In the genomic region with DNA sequence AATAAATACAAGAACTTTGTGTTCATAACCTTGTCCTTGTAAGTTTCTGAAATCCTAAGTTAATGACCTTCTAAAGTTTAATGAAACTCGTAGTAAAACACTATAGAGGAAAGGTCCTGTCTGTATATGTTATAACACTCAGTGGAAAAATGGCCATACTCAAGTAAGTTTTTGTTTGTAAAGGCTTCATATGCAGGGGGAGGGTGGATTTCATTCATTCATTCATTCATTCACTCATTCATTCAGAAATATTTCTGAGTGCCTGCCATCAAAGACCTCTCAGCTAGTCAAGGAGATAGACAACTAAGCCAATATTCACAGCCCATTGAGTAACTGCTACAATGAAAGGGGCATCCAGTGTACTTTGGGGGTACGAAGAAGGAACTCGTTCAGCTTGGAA, we compare ENCODE assay signal across 2 cellular contexts.
TF ChIP-seq lines count a peak whose summit lies in the region.

No MANE protein-coding gene starts in this region.

TF ChIP-seq in A549, 52 proteins besides CTCF, POLR2A, EP300 and RAD21 (continued from another document):
- TF ChIP-seq, protein P1, sequence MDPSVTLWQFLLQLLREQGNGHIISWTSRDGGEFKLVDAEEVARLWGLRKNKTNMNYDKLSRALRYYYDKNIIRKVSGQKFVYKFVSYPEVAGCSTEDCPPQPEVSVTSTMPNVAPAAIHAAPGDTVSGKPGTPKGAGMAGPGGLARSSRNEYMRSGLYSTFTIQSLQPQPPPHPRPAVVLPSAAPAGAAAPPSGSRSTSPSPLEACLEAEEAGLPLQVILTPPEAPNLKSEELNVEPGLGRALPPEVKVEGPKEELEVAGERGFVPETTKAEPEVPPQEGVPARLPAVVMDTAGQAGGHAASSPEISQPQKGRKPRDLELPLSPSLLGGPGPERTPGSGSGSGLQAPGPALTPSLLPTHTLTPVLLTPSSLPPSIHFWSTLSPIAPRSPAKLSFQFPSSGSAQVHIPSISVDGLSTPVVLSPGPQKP (IDR thresholded peaks at IDR 0.05; ENCODE audit: low read depth, low read length) = no peak
- no peak for TF ChIP-seq TFCP2L1 (CRISPR knock-in tag; IDR thresholded peaks at IDR 0.05)
- no peak for TF ChIP-seq JUN (IDR thresholded peaks at IDR 0.05)
- TF ChIP-seq, protein P2, sequence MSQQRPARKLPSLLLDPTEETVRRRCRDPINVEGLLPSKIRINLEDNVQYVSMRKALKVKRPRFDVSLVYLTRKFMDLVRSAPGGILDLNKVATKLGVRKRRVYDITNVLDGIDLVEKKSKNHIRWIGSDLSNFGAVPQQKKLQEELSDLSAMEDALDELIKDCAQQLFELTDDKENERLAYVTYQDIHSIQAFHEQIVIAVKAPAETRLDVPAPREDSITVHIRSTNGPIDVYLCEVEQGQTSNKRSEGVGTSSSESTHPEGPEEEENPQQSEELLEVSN (IDR thresholded peaks at IDR 0.05; ENCODE audit: borderline replicate concordance, low read depth) = no peak
- TF ChIP-seq RNF2 (IDR thresholded peaks at IDR 0.05; ENCODE audit: borderline replicate concordance, low read depth) = no peak
- TF ChIP-seq, protein P3, sequence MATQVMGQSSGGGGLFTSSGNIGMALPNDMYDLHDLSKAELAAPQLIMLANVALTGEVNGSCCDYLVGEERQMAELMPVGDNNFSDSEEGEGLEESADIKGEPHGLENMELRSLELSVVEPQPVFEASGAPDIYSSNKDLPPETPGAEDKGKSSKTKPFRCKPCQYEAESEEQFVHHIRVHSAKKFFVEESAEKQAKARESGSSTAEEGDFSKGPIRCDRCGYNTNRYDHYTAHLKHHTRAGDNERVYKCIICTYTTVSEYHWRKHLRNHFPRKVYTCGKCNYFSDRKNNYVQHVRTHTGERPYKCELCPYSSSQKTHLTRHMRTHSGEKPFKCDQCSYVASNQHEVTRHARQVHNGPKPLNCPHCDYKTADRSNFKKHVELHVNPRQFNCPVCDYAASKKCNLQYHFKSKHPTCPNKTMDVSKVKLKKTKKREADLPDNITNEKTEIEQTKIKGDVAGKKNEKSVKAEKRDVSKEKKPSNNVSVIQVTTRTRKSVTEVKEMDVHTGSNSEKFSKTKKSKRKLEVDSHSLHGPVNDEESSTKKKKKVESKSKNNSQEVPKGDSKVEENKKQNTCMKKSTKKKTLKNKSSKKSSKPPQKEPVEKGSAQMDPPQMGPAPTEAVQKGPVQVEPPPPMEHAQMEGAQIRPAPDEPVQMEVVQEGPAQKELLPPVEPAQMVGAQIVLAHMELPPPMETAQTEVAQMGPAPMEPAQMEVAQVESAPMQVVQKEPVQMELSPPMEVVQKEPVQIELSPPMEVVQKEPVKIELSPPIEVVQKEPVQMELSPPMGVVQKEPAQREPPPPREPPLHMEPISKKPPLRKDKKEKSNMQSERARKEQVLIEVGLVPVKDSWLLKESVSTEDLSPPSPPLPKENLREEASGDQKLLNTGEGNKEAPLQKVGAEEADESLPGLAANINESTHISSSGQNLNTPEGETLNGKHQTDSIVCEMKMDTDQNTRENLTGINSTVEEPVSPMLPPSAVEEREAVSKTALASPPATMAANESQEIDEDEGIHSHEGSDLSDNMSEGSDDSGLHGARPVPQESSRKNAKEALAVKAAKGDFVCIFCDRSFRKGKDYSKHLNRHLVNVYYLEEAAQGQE (IDR thresholded peaks at IDR 0.05) = no peak
- TF ChIP-seq FOSB (CRISPR knock-in tag; IDR thresholded peaks at IDR 0.05) = no peak
- no peak for TF ChIP-seq SMC3 (IDR thresholded peaks at IDR 0.05)
- TF ChIP-seq, protein P4, sequence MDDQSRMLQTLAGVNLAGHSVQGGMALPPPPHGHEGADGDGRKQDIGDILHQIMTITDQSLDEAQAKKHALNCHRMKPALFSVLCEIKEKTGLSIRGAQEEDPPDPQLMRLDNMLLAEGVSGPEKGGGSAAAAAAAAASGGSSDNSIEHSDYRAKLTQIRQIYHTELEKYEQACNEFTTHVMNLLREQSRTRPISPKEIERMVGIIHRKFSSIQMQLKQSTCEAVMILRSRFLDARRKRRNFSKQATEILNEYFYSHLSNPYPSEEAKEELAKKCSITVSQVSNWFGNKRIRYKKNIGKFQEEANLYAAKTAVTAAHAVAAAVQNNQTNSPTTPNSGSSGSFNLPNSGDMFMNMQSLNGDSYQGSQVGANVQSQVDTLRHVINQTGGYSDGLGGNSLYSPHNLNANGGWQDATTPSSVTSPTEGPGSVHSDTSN (IDR thresholded peaks at IDR 0.05) = no peak
- no peak for TF ChIP-seq FOXS1 (CRISPR knock-in tag; IDR thresholded peaks at IDR 0.05)
- TF ChIP-seq EHF (CRISPR knock-in tag; IDR thresholded peaks at IDR 0.05) = no peak
- no peak for TF ChIP-seq JUNB (IDR thresholded peaks at IDR 0.05)
- no peak for TF ChIP-seq MAZ (IDR thresholded peaks at IDR 0.05; ENCODE audit: borderline replicate concordance, low read depth, low read length)
- TF ChIP-seq, protein P5, sequence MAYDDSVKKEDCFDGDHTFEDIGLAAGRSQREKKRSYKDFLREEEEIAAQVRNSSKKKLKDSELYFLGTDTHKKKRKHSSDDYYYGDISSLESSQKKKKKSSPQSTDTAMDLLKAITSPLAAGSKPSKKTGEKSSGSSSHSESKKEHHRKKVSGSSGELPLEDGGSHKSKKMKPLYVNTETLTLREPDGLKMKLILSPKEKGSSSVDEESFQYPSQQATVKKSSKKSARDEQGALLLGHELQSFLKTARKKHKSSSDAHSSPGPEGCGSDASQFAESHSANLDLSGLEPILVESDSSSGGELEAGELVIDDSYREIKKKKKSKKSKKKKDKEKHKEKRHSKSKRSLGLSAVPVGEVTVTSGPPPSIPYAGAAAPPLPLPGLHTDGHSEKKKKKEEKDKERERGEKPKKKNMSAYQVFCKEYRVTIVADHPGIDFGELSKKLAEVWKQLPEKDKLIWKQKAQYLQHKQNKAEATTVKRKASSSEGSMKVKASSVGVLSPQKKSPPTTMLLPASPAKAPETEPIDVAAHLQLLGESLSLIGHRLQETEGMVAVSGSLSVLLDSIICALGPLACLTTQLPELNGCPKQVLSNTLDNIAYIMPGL (CRISPR knock-in tag; IDR thresholded peaks at IDR 0.05; ENCODE audit: borderline replicate concordance) = no peak
- TF ChIP-seq, protein P6, sequence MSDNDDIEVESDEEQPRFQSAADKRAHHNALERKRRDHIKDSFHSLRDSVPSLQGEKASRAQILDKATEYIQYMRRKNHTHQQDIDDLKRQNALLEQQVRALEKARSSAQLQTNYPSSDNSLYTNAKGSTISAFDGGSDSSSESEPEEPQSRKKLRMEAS (IDR thresholded peaks at IDR 0.05) = no peak

TF ChIP-seq in GM23338, 12 proteins besides CTCF, POLR2A, EP300 and RAD21 (continued from another document):
- TF ChIP-seq, protein P3 (IDR thresholded peaks at IDR 0.05; ENCODE audit: unreplicated experiment) = no peak
- TF ChIP-seq CREB1 (CRISPR knock-in tag; IDR thresholded peaks at IDR 0.05; ENCODE audit: low read depth) (no peak), NANOG (IDR thresholded peaks at IDR 0.05; ENCODE audit: borderline replicate concordance) (no peak), POLR2AphosphoS5 (IDR thresholded peaks at IDR 0.05; ENCODE audit: low read depth) (no peak), EZH2 (IDR thresholded peaks at IDR 0.05; ENCODE audit: low read depth, unreplicated experiment) (no peak), ZNF331 (CRISPR knock-in tag; IDR thresholded peaks at IDR 0.05; ENCODE audit: low read depth) (no peak), STAT1 (IDR thresholded peaks at IDR 0.05; ENCODE audit: unreplicated experiment) (no peak), EZH2phosphoT487 (IDR thresholded peaks at IDR 0.05; ENCODE audit: unreplicated experiment) (no peak), ZNF114 (CRISPR knock-in tag; IDR thresholded peaks at IDR 0.05) (no peak)
- TF ChIP-seq, protein P7, sequence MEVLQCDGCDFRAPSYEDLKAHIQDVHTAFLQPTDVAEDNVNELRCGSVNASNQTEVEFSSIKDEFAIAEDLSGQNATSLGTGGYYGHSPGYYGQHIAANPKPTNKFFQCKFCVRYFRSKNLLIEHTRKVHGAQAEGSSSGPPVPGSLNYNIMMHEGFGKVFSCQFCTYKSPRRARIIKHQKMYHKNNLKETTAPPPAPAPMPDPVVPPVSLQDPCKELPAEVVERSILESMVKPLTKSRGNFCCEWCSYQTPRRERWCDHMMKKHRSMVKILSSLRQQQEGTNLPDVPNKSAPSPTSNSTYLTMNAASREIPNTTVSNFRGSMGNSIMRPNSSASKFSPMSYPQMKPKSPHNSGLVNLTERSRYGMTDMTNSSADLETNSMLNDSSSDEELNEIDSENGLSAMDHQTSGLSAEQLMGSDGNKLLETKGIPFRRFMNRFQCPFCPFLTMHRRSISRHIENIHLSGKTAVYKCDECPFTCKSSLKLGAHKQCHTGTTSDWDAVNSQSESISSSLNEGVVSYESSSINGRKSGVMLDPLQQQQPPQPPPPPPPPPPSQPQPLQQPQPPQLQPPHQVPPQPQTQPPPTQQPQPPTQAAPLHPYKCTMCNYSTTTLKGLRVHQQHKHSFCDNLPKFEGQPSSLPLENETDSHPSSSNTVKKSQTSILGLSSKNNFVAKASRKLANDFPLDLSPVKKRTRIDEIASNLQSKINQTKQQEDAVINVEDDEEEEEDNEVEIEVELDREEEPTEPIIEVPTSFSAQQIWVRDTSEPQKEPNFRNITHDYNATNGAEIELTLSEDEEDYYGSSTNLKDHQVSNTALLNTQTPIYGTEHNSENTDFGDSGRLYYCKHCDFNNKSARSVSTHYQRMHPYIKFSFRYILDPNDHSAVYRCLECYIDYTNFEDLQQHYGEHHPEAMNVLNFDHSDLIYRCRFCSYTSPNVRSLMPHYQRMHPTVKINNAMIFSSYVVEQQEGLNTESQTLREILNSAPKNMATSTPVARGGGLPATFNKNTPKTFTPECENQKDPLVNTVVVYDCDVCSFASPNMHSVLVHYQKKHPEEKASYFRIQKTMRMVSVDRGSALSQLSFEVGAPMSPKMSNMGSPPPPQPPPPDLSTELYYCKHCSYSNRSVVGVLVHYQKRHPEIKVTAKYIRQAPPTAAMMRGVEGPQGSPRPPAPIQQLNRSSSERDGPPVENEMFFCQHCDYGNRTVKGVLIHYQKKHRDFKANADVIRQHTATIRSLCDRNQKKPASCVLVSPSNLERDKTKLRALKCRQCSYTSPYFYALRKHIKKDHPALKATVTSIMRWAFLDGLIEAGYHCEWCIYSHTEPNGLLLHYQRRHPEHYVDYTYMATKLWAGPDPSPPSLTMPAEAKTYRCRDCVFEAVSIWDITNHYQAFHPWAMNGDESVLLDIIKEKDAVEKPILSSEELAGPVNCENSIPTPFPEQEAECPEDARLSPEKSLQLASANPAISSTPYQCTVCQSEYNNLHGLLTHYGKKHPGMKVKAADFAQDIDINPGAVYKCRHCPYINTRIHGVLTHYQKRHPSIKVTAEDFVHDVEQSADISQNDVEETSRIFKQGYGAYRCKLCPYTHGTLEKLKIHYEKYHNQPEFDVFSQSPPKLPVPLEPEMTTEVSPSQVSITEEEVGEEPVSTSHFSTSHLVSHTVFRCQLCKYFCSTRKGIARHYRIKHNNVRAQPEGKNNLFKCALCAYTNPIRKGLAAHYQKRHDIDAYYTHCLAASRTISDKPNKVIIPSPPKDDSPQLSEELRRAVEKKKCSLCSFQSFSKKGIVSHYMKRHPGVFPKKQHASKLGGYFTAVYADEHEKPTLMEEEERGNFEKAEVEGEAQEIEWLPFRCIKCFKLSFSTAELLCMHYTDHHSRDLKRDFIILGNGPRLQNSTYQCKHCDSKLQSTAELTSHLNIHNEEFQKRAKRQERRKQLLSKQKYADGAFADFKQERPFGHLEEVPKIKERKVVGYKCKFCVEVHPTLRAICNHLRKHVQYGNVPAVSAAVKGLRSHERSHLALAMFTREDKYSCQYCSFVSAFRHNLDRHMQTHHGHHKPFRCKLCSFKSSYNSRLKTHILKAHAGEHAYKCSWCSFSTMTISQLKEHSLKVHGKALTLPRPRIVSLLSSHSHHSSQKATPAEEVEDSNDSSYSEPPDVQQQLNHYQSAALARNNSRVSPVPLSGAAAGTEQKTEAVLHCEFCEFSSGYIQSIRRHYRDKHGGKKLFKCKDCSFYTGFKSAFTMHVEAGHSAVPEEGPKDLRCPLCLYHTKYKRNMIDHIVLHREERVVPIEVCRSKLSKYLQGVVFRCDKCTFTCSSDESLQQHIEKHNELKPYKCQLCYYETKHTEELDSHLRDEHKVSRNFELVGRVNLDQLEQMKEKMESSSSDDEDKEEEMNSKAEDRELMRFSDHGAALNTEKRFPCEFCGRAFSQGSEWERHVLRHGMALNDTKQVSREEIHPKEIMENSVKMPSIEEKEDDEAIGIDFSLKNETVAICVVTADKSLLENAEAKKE (CRISPR knock-in tag; IDR thresholded peaks at IDR 0.05) = no peak
- TF ChIP-seq, protein P8, sequence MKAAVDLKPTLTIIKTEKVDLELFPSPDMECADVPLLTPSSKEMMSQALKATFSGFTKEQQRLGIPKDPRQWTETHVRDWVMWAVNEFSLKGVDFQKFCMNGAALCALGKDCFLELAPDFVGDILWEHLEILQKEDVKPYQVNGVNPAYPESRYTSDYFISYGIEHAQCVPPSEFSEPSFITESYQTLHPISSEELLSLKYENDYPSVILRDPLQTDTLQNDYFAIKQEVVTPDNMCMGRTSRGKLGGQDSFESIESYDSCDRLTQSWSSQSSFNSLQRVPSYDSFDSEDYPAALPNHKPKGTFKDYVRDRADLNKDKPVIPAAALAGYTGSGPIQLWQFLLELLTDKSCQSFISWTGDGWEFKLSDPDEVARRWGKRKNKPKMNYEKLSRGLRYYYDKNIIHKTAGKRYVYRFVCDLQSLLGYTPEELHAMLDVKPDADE (IDR thresholded peaks at IDR 0.05) = no peak
TF ChIP-seq in GM23338: peak in this region for 0.
